Comparison of ENCODE assay signal across 18 cellular contexts in the genomic region with DNA sequence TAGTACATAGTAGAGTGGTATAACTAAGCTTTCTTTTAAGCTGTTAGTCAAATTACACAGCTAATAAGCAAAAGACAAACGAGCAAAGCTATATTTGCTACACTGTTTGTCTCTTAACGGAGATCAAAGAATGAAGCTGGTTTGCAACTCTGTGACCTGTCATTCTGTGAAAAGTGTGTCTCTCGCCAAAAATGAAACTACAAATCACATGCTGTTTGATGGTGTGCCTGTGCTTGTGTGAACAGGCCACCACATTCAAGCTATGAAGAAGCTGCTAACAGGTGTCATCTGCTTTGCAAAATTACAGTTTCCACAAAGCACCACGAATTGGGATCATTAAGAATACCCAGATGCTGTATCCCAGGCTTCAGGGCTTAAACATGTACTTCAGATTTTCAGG.
DNase-seq lines count a peak whose midpoint lies in the region; ATAC-seq, FAIRE-seq and TF ChIP-seq lines count a peak whose summit lies in the region.
"Had no signal": no experiment of that assay in that cellular context is flagged by ENCODE, and none has a peak within 500 bp of the region (broad histone marks: within the 10 kb centered on the region; RNA-seq: fewer than 3 reads in every experiment).

No MANE protein-coding gene starts in this region.

- H3K4me3 ChIP-seq in bronchial epithelial cell (ENCODE audit: low read depth, low read length) (no peak overlapping the region), neural progenitor cell (no peak overlapping the region)
- H3K4me3 ChIP-seq: heart right ventricle, PC-9, smooth muscle cell, testis had no signal

- no peak overlapping the region for H3K27ac Mint-ChIP-seq in activated CD4-positive, alpha-beta memory T cell treated with anti-CD3 and anti-CD28 coated beads for 36 hours
- H3K27ac Mint-ChIP-seq in neural progenitor cell = no peak overlapping the region
- H3K27ac Mint-ChIP-seq: T-helper 1 cell treated with Interleukin-12 subunit alpha and Interleukin-12 subunit beta and Interleukin-4 antibody, amounts not matched to agents 30 μg/mL and 1 μg/mL, for 36 hours had no signal

- H3K4me1 ChIP-seq in neural progenitor cell = peaks cover 6% of the 10 kb centered on the region
- H3K4me1 ChIP-seq: testis had no signal

- H3F3A ChIP-seq in neural progenitor cell (ENCODE audit: low read depth) = no peaks in the 10 kb centered on the region

- H3K27ac ChIP-seq in neural progenitor cell = no peak overlapping the region
- H3K27ac ChIP-seq: PC-9, testis had no signal

- POLR2A ChIA-PET in activated CD4-positive, alpha-beta memory T cell treated with anti-CD3 and anti-CD28 coated beads for 36 hours (lab: Charles Lee) = no interaction called here

- CTCF ChIA-PET in activated CD4-positive, alpha-beta memory T cell treated with anti-CD3 and anti-CD28 coated beads for 36 hours (lab: Charles Lee) = no interaction called here

- H3K36me3 ChIP-seq in bronchial epithelial cell (ENCODE audit: control insufficient read depth, insufficient read depth, low read length) (no peaks in the 10 kb centered on the region), neural progenitor cell (no peaks in the 10 kb centered on the region)
- H3K36me3 ChIP-seq: heart right ventricle had no signal

- H3K36me3 Mint-ChIP-seq in activated CD4-positive, alpha-beta memory T cell treated with anti-CD3 and anti-CD28 coated beads for 36 hours = no peaks in the 10 kb centered on the region
- H3K36me3 Mint-ChIP-seq in neural progenitor cell = no peaks in the 10 kb centered on the region
- H3K36me3 Mint-ChIP-seq: activated naive CD4-positive, alpha-beta T cell treated with anti-CD3 and anti-CD28 coated beads, Interleukin-2, amount 50 U/mL, for 24 hours had no signal

- H3K79me2 ChIP-seq in neural progenitor cell (ENCODE audit: low read depth) = no peaks in the 10 kb centered on the region

- no peaks in the 10 kb centered on the region for H3K27me3 ChIP-seq in bronchial epithelial cell (ENCODE audit: control insufficient read depth, insufficient read depth, low read length)
- H3K27me3 ChIP-seq in neural progenitor cell = no peaks in the 10 kb centered on the region
- H3K27me3 ChIP-seq: heart right ventricle, testis had no signal

- H3K9ac ChIP-seq in neural progenitor cell = no peak overlapping the region

- no peak for TF ChIP-seq CTCF in bronchial epithelial cell (IDR thresholded peaks at IDR 0.05; ENCODE audit: insufficient read depth, low read length, severe bottlenecking)
- TF ChIP-seq CTCF in neural progenitor cell (IDR thresholded peaks at IDR 0.05) = no peak

- H2AFZ ChIP-seq in neural progenitor cell (replicated peaks) = no peak overlapping the region
- H2AFZ ChIP-seq: PC-9 had no signal

- ATAC-seq in GM19035 (IDR thresholded peaks at IDR 0.05; ENCODE audit: unreplicated experiment) (peak; percentile 77), HG03159 (IDR thresholded peaks at IDR 0.05; ENCODE audit: unreplicated experiment) (peak; percentile 71)

- H3K27me3 Mint-ChIP-seq in activated CD4-positive, alpha-beta memory T cell treated with anti-CD3 and anti-CD28 coated beads for 36 hours = no peaks in the 10 kb centered on the region
- no peaks in the 10 kb centered on the region for H3K27me3 Mint-ChIP-seq in neural progenitor cell (ENCODE audit: insufficient read depth, low read depth)
- H3K27me3 Mint-ChIP-seq: activated naive CD4-positive, alpha-beta T cell treated with anti-CD3 and anti-CD28 coated beads, Interleukin-2, amount 50 U/mL, for 24 hours had no signal

- no peaks in the 10 kb centered on the region for H3K9me3 Mint-ChIP-seq in activated CD4-positive, alpha-beta memory T cell treated with anti-CD3 and anti-CD28 coated beads for 36 hours
- no peaks in the 10 kb centered on the region for H3K9me3 Mint-ChIP-seq in neural progenitor cell
- H3K9me3 Mint-ChIP-seq: activated naive CD4-positive, alpha-beta T cell treated with anti-CD3 and anti-CD28 coated beads, Interleukin-2, amount 50 U/mL, for 24 hours; neural crest cell; T-helper 1 cell treated with Interleukin-12 subunit alpha and Interleukin-12 subunit beta and Interleukin-4 antibody, amounts not matched to agents 30 μg/mL and 1 μg/mL, for 36 hours had no signal

- FAIRE-seq in GM12892 (lab: Jason Lieb, UNC) (peak; percentile 40), bronchial epithelial cell (lab: Jason Lieb, UNC) (peak; percentile 96)

- DNase-seq in GM12892 (ENCODE audit: insufficient read length) = no peak
- no peak for DNase-seq in bronchial epithelial cell (ENCODE audit: low read depth)
- DNase-seq in KG1 (lab: John Stamatoyannopoulos, UW) = no peak
- DNase-seq in activated CD4-positive, alpha-beta memory T cell treated with anti-CD3 and anti-CD28 coated beads for 36 hours = no peak
- no peak for DNase-seq in neural progenitor cell (ENCODE audit: low spot score)
- DNase-seq in activated naive CD4-positive, alpha-beta T cell treated with anti-CD3 and anti-CD28 coated beads, Interleukin-2, amount 50 U/mL, for 16 hours = no peak
- DNase-seq: C1 segment of cervical spinal cord; central memory CD4-positive, alpha-beta T cell; heart right ventricle; NCI-H2107; PC-9; testis had no signal

- intact Hi-C loops in activated CD4-positive, alpha-beta memory T cell treated with anti-CD3 and anti-CD28 coated beads for 36 hours (cut with micrococcal nuclease) = no loop called here

- no peaks in the 10 kb centered on the region for H4K20me1 ChIP-seq in neural progenitor cell (ENCODE audit: low read depth)

- no peak overlapping the region for H3K4me2 ChIP-seq in neural progenitor cell
- H3K4me2 ChIP-seq: PC-9, smooth muscle cell had no signal

- no peaks in the 10 kb centered on the region for H3K4me1 Mint-ChIP-seq in activated CD4-positive, alpha-beta memory T cell treated with anti-CD3 and anti-CD28 coated beads for 36 hours (ENCODE audit: low read depth)
- peaks cover 13% of the 10 kb centered on the region for H3K4me1 Mint-ChIP-seq in neural progenitor cell
- H3K4me1 Mint-ChIP-seq: activated naive CD4-positive, alpha-beta T cell treated with anti-CD3 and anti-CD28 coated beads, Interleukin-2, amount 50 U/mL, for 24 hours had no signal

- no peak for TF ChIP-seq POLR2A in GM12892 (IDR thresholded peaks at IDR 0.05; ENCODE audit: low read depth, low read length)

- no peak overlapping the region for H3K4me3 Mint-ChIP-seq in activated CD4-positive, alpha-beta memory T cell treated with anti-CD3 and anti-CD28 coated beads for 36 hours
- H3K4me3 Mint-ChIP-seq in neural progenitor cell = no peak overlapping the region
- H3K4me3 Mint-ChIP-seq: activated naive CD4-positive, alpha-beta T cell treated with anti-CD3 and anti-CD28 coated beads, Interleukin-2, amount 50 U/mL, for 24 hours; neural crest cell; T-helper 1 cell treated with Interleukin-12 subunit alpha and Interleukin-12 subunit beta and Interleukin-4 antibody, amounts not matched to agents 30 μg/mL and 1 μg/mL, for 36 hours had no signal

- no peaks in the 10 kb centered on the region for H3K9me3 ChIP-seq in neural progenitor cell (ENCODE audit: low read depth)
- H3K9me3 ChIP-seq: heart right ventricle, testis had no signal
